8 cellular contexts compared by ENCODE assay signal in genomic region chr22:17171016-17171312, GRCh38. TPM values are rescaled to one million over a fixed set of nuclear protein-coding genes. Genes with fewer than 3 reads are reported as not detected.
DNase-seq lines count a peak whose midpoint lies in the region; TF ChIP-seq lines count a peak whose summit lies in the region.

No MANE protein-coding gene starts in this region.

- H3K27ac ChIP-seq in PC-9: peak overlapping the region; percentile 41; the same call in 1 of the 2 replicates
- H3K27ac ChIP-seq in esophagus (ENCODE audit: low read depth in 2 of 2, low read length in 1 of 2): peak overlapping the region; percentile 93 to 95
- peak overlapping the region; percentile 90 for H3K27ac ChIP-seq in parathyroid adenoma

- DNase-seq in GM06990 (ENCODE audit: extremely low read depth, insufficient read length): no peak
- DNase-seq in PC-9: no peak
- no peak for DNase-seq in NCI-H82 (lab: John Stamatoyannopoulos, UW)
- no peak for DNase-seq in NCI-H1105 (lab: John Stamatoyannopoulos, UW)
- no peak for DNase-seq in cerebellar nuclear complex (lab: John Stamatoyannopoulos, UW)
- DNase-seq in GOT3 (lab: John Stamatoyannopoulos, UW): no peak

- 20% methylated on average over 6 of the region's 6 CpGs for WGBS in esophagus, 2 donors

- H4K20me1 ChIP-seq in PC-9 (ENCODE audit: insufficient read depth): no peaks in the 10 kb centered on the region

- no TSS peak for BruUV-seq in PC-9 (replicated peaks; lab: Mats Ljungman, UMichigan)

- H3K9me3 ChIP-seq in PC-9 (ENCODE audit: insufficient read depth, low read depth) (no peaks in the 10 kb centered on the region), esophagus (ENCODE audit: control insufficient read depth in 2 of 2, insufficient read depth in 1 of 2, low read depth in 1 of 2, low read length in 1 of 2) (peaks cover 0 to 1% of the 10 kb centered on the region in 2 donors), parathyroid adenoma (ENCODE audit: control insufficient read depth, low read length) (no peaks in the 10 kb centered on the region)

- H3K79me2 ChIP-seq in PC-9 (ENCODE audit: low read depth): no peaks in the 10 kb centered on the region
- H3K79me2 ChIP-seq in parathyroid adenoma: no peaks in the 10 kb centered on the region

- H3F3A ChIP-seq in PC-9 (ENCODE audit: insufficient read depth, low read depth): no peaks in the 10 kb centered on the region

- H3K9ac ChIP-seq in parathyroid adenoma: peak overlapping the region; percentile 28

- no peaks in the 10 kb centered on the region for H3K9me2 ChIP-seq in PC-9 (ENCODE audit: insufficient read depth)

- peak overlapping the region; percentile 66 for H3K4me3 ChIP-seq in GM06990 (replicated peaks; ENCODE audit: low read depth, low read length)
- peak overlapping the region; percentile 64 for H3K4me3 ChIP-seq in PC-9
- H3K4me3 ChIP-seq in esophagus (ENCODE audit: low read depth in 1 of 2, low read length in 2 of 2): peak overlapping the region; percentile 63 to 75
- H3K4me3 ChIP-seq in parathyroid adenoma (ENCODE audit: low read depth, low read length): peak overlapping the region; percentile 60

- CTCF ChIA-PET in PC-9 (lab: Charles Lee): interaction anchor here (0.6 to 2.6 kb wide), 4 partner anchors 9 to 571 kb away, joined by 3 to 16 read pairs (median 7); no protein-coding TSS in a partner anchor

- H3K36me3 ChIP-seq in GM06990 (ENCODE audit: control insufficient read depth, insufficient read depth, low read length): no peaks in the 10 kb centered on the region
- no peaks in the 10 kb centered on the region for H3K36me3 ChIP-seq in PC-9 (ENCODE audit: low read depth)
- H3K36me3 ChIP-seq in esophagus (ENCODE audit: control insufficient read depth in 2 of 2, insufficient read depth in 2 of 2, low read length in 1 of 2): no peaks in the 10 kb centered on the region
- H3K36me3 ChIP-seq in parathyroid adenoma (ENCODE audit: control insufficient read depth, insufficient read depth, low read length): no peaks in the 10 kb centered on the region

- H3K27me3 ChIP-seq in GM06990 (replicated peaks; ENCODE audit: control insufficient read depth, insufficient read depth, low read length) (no peaks in the 10 kb centered on the region), PC-9 (ENCODE audit: insufficient read depth, low read depth) (no peaks in the 10 kb centered on the region), esophagus (ENCODE audit: control insufficient read depth in 1 of 2, insufficient read depth in 2 of 2, low read length in 2 of 2) (no peaks in the 10 kb centered on the region), parathyroid adenoma (ENCODE audit: control insufficient read depth, insufficient read depth, low read length) (no peaks in the 10 kb centered on the region)

- no peak for TF ChIP-seq CTCF in GM06990 (IDR thresholded peaks at IDR 0.05; ENCODE audit: insufficient read depth, low read length, poor library complexity, severe bottlenecking)
- TF ChIP-seq CTCF in PC-9 (conservative IDR thresholded peaks at IDR 0.05): 0 out of 2 replicates have a peak, but pooled peaks have one; percentile 10
- TF ChIP-seq CTCF in parathyroid adenoma (IDR thresholded peaks at IDR 0.05): no peak

- H3K4me1 ChIP-seq in PC-9 (replicated peaks; ENCODE audit: insufficient read depth) (no peaks in the 10 kb centered on the region), esophagus (ENCODE audit: control insufficient read depth in 2 of 2, insufficient read depth in 2 of 2, low read length in 1 of 2) (no peaks in the 10 kb centered on the region), parathyroid adenoma (no peaks in the 10 kb centered on the region)

- H3K4me2 ChIP-seq in PC-9 (peak overlapping the region; percentile 70), parathyroid adenoma (ENCODE audit: low read length) (peak overlapping the region; percentile 73)

- POLR2A ChIA-PET in PC-9 (lab: Charles Lee; ENCODE audit: unreplicated experiment): interaction anchor here (0.6 kb wide), 2 partner anchors 28 to 76 kb away, joined by 3 read pairs; no protein-coding TSS in a partner anchor

- intact Hi-C loops in PC-9 (cut with micrococcal nuclease; ENCODE audit: unreplicated experiment): loop anchor here (2.0 kb wide), 1 partner anchor 330 kb away; no protein-coding TSS in a partner anchor

- H2AFZ ChIP-seq in PC-9: peak overlapping the region; percentile 84
- peak overlapping the region; percentile 96 for H2AFZ ChIP-seq in parathyroid adenoma

RNA-seq across cellular contexts. Expression of gene HDHD5, which starts 11.9 kb away (rescaled TPM):
- total RNA-seq in PC-9 (2021): 26.5 and 31.1 TPM in 2 replicates
- polyA plus RNA-seq in esophagus: 10 to 100 TPM; 15.2 to 26.4 TPM

RNA-seq across cellular contexts. Expression of gene ADA2, which starts 48.3 kb away (rescaled TPM):
- not detected in 2 replicates for total RNA-seq in PC-9 (2021)
- polyA plus RNA-seq in esophagus: 1 to 10 TPM; 2.7 to 5.2 TPM

RNA-seq across cellular contexts. Expression of gene TMEM121B, which starts 49.8 kb away (rescaled TPM):
- total RNA-seq in PC-9 (2021): not detected in 2 replicates
- polyA plus RNA-seq in esophagus: under 1 TPM; 0.19 to 0.33 TPM

Comparison
In these comparisons a context has a peak if more than half of its experiments do, and no peak if none do; other contexts are left out.
1. H3K27ac ChIP-seq: peak in every context shown above with its lines; median percentile 94 in esophagus; 90 in parathyroid adenoma; 41 in PC-9.